ENCODE assay signal across 20 cellular contexts in the genomic region with DNA sequence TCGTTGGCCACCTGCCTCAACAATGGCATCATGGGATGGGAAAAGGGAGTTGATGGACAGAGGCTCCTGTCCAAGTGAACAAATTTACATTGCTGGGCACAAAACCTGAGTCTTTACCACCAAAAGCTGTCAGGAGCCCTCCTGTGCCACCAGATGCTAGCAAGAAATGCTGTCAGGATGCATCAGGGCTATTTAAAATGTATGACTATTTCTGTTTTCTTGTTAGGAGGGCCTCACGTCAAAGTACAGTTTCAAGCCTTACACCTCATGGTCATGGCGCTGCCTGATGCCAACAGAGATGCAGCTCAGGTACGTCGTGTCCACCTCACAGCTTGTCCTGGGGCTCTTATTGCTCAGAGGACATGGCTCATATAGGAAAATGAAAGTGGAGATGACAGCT.
"Had no signal": no experiment of that assay in that cellular context is flagged by ENCODE, and none has a peak within 500 bp of the region (broad histone marks: within the 10 kb centered on the region; RNA-seq: fewer than 3 reads in every experiment).

No MANE protein-coding gene starts in this region.

- H3K4me3 ChIP-seq: neural progenitor cell, ovary, psoas muscle, right lobe of liver, sigmoid colon, stomach, thoracic aorta, thyroid gland, tibial nerve, upper lobe of left lung, vagina had no signal

- H3K27me3 Mint-ChIP-seq: progenitor cell of endocrine pancreas; stimulated activated naive B cell treated with anti-CD40 and anti-IgM and Interleukin-4, amounts not matched to agents 10 μg/mL and 1 μg/mL and 100 μg/mL, for 72 hours; stimulated activated naive CD8-positive, alpha-beta T cell treated with anti-CD3 and anti-CD28 coated beads, Interleukin-15, Interleukin-2, amounts not matched to agents 100 ng/mL and 50 ng/mL, for 24 hours had no signal

- H3K27ac Mint-ChIP-seq: neural progenitor cell; stimulated activated effector memory CD8-positive, alpha-beta T cell treated with anti-CD3 and anti-CD28 coated beads, Interleukin-12 subunit alpha, Interleukin-12 subunit beta, amount 100 ng/mL, for 72 hours; stimulated activated naive B cell treated with anti-CD40 and anti-IgM and Interleukin-4, amounts not matched to agents 10 μg/mL and 1 μg/mL and 100 μg/mL, for 72 hours; stimulated activated naive CD8-positive, alpha-beta T cell treated with anti-CD3 and anti-CD28 coated beads, Interleukin-15, Interleukin-2, amounts not matched to agents 100 ng/mL and 50 ng/mL, for 24 hours had no signal

- DNase-seq: psoas muscle; sigmoid colon; stimulated activated CD4-positive, alpha-beta T cell treated with anti-CD3 and anti-CD28 coated beads, Interleukin-2, amount 100 ng/mL, for 48 hours; stimulated activated CD4-positive, alpha-beta T cell treated with anti-CD3 and anti-CD28 coated beads, Interleukin-4, amount 100 ng/mL, for 24 hours; stimulated activated naive B cell treated with anti-CD40 and anti-IgM and Interleukin-4, amounts not matched to agents 10 μg/mL and 1 μg/mL and 100 μg/mL, for 72 hours; stimulated activated naive CD4-positive, alpha-beta T cell treated with Interleukin-2 at 50 U/mL for 16 hours had no signal

- H3K36me3 ChIP-seq: neural progenitor cell, ovary, right lobe of liver, thoracic aorta, vagina had no signal

- H3K27ac ChIP-seq: neural progenitor cell, ovary, parathyroid adenoma, psoas muscle, right lobe of liver, sigmoid colon, stomach, thoracic aorta, thyroid gland, tibial nerve, upper lobe of left lung, vagina had no signal

- H3K4me1 Mint-ChIP-seq: stimulated activated effector memory CD8-positive, alpha-beta T cell treated with anti-CD3 and anti-CD28 coated beads, Interleukin-12 subunit alpha, Interleukin-12 subunit beta, amount 100 ng/mL, for 72 hours; stimulated activated naive B cell treated with anti-CD40 and anti-IgM and Interleukin-4, amounts not matched to agents 10 μg/mL and 1 μg/mL and 100 μg/mL, for 72 hours had no signal

- H3K27me3 ChIP-seq: neural progenitor cell, ovary, right lobe of liver, sigmoid colon, stomach, thyroid gland, tibial nerve, upper lobe of left lung, vagina had no signal

- H3K9me3 ChIP-seq: ovary, psoas muscle, right lobe of liver, sigmoid colon, stomach, thoracic aorta, thyroid gland, tibial nerve, upper lobe of left lung, vagina had no signal

- H3K36me3 Mint-ChIP-seq: stimulated activated effector memory CD8-positive, alpha-beta T cell treated with anti-CD3 and anti-CD28 coated beads, Interleukin-12 subunit alpha, Interleukin-12 subunit beta, amount 100 ng/mL, for 72 hours; stimulated activated naive B cell treated with anti-CD40 and anti-IgM and Interleukin-4, amounts not matched to agents 10 μg/mL and 1 μg/mL and 100 μg/mL, for 72 hours had no signal

- H3K4me1 ChIP-seq: parathyroid adenoma, psoas muscle, right lobe of liver, thyroid gland, upper lobe of left lung had no signal

- H3K4me3 Mint-ChIP-seq: nephron; neural progenitor cell; stimulated activated effector memory CD8-positive, alpha-beta T cell treated with anti-CD3 and anti-CD28 coated beads, Interleukin-12 subunit alpha, Interleukin-12 subunit beta, amount 100 ng/mL, for 72 hours; stimulated activated naive B cell treated with anti-CD40 and anti-IgM and Interleukin-4, amounts not matched to agents 10 μg/mL and 1 μg/mL and 100 μg/mL, for 72 hours; stimulated activated naive CD8-positive, alpha-beta T cell treated with anti-CD3 and anti-CD28 coated beads, Interleukin-15, Interleukin-2, amounts not matched to agents 100 ng/mL and 50 ng/mL, for 24 hours had no signal

- H3K9me3 Mint-ChIP-seq: nephron; stimulated activated naive B cell treated with anti-CD40 and anti-IgM and Interleukin-4, amounts not matched to agents 10 μg/mL and 1 μg/mL and 100 μg/mL, for 72 hours; stimulated activated naive CD8-positive, alpha-beta T cell treated with anti-CD3 and anti-CD28 coated beads, Interleukin-15, Interleukin-2, amounts not matched to agents 100 ng/mL and 50 ng/mL, for 24 hours had no signal

- ATAC-seq: stimulated activated effector memory CD8-positive, alpha-beta T cell treated with anti-CD3 and anti-CD28 coated beads, Interleukin-12 subunit alpha, Interleukin-12 subunit beta, amount 100 ng/mL, for 72 hours; stimulated activated naive B cell treated with anti-CD40 and anti-IgM and Interleukin-4, amounts not matched to agents 10 μg/mL and 1 μg/mL and 100 μg/mL, for 72 hours had no signal
